8 cellular contexts compared by ENCODE assay signal in the genomic region with DNA sequence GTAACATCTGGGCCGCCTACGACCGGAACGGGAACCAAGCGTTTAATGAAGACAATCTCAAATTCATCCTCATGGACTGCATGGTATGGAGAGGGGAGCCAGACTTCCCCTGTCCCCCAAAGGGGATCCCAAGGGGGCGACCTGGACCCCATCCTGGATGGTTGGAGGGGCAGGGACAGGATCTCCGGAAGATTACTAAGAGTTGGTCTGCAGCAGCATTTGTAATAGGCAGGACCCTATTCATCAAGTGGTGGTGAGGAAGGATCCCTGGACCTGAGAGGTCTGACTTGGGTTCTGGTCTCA.
A peak's percentile ranks its signal among the peaks of the same experiment; 100 is the strongest.
DNase-seq lines count a peak whose midpoint lies in the region; ATAC-seq and TF ChIP-seq lines count a peak whose summit lies in the region.

No MANE protein-coding gene starts in this region.

- no peak for TF ChIP-seq CTCF in fibroblast of mammary gland (conservative IDR thresholded peaks at IDR 0.05; ENCODE audit: control insufficient read depth, insufficient read depth, low read depth, low read length)

- H3K9me3 ChIP-seq in ES-I3 (ENCODE audit: control insufficient read depth, insufficient read depth, low read length) (no peaks in the 10 kb centered on the region), SK-N-MC (ENCODE audit: low read depth, low read length) (no peaks in the 10 kb centered on the region)

- H3K4me3 ChIP-seq in SK-N-MC, result peak overlapping the region; percentile 97
- peak overlapping the region; percentile 96 for H3K4me3 ChIP-seq in fibroblast of mammary gland (ENCODE audit: control insufficient read depth, low read depth, low read length)
- H3K4me3 ChIP-seq in rectal smooth muscle tissue (ENCODE audit: low read length), result peak overlapping the region; percentile 93

- DNase-seq in SK-N-MC (ENCODE audit: low read depth, low spot score) (no peak), fibroblast of mammary gland (ENCODE audit: low read depth) (no peak), NCI-H1694 (lab: John Stamatoyannopoulos, UW) (no peak), UCSD-AML1 (lab: John Stamatoyannopoulos, UW; ENCODE audit: unreplicated experiment) (no peak)
- DNase-seq in stimulated activated CD4-positive, alpha-beta T cell treated with anti-CD3 and anti-CD28 coated beads, Interleukin-4, amount 100 ng/mL, for 4 hours, result no peak

- no peak overlapping the region for H3K27ac ChIP-seq in SK-N-MC
- H3K27ac ChIP-seq in rectal smooth muscle tissue (ENCODE audit: low read depth, low read length), result no peak overlapping the region

- no peaks in the 10 kb centered on the region for H3K27me3 ChIP-seq in rectal smooth muscle tissue (ENCODE audit: control insufficient read depth, insufficient read depth, low read length)

- H3K4me1 ChIP-seq in ES-I3 (ENCODE audit: insufficient read depth, low read length), result no peaks in the 10 kb centered on the region; the same call in 1 of the 2 replicates
- H3K4me1 ChIP-seq in rectal smooth muscle tissue (ENCODE audit: control insufficient read depth, insufficient read depth, low read length), result peaks cover 2% of the 10 kb centered on the region

- H3K9ac ChIP-seq in ES-I3 (ENCODE audit: low read depth, low read length) (peak overlapping the region; percentile 67), SK-N-MC (ENCODE audit: insufficient read length) (peak overlapping the region; percentile 83), rectal smooth muscle tissue (ENCODE audit: low read length) (peak overlapping the region; percentile 54)

- ATAC-seq in HG03521 (IDR thresholded peaks at IDR 0.05; ENCODE audit: unreplicated experiment), result no peak

- H3K36me3 ChIP-seq in ES-I3 (ENCODE audit: insufficient read depth, low read length) (no peaks in the 10 kb centered on the region), SK-N-MC (ENCODE audit: insufficient read depth, low read length) (peaks cover 3% of the 10 kb centered on the region; the same call in 1 of the 2 replicates), rectal smooth muscle tissue (ENCODE audit: control insufficient read depth, insufficient read depth, low read length) (no peaks in the 10 kb centered on the region)
